9 cellular contexts compared by ENCODE assay signal in the genomic region with DNA sequence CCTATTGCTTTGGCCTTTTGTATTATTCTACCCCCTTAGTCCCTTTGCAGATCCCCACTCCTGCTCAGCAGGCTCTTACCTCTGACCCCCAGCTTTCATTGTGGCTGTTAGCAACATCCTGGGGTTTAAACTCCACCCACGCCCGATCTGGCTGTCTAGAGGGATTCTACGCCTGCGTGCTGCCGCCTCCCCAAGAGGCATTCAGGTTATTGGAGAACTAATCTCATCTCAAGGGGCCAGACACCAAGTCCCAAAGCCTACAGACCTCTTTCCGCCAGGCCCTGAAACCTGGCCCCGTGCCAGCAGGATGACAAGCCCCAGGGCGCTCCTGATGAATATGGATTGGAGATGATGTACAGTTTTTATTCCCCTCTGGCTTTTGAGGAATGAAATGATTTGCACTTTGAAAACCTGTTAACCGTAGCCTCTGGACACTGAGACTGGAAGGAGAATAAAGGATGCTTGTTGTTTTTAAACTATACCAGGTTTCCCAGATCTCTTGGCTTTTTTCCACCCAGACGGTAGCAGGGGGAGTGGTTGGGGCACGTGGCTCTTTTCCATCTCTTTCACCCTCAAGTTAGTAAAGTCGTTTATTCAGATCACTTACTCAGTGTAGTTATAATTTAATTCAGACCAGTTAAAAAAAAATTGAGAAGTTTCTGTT. TPM values are rescaled to one million over a fixed set of nuclear protein-coding genes. Genes with fewer than 3 reads are reported as not detected.
DNase-seq lines count a peak whose midpoint lies in the region; TF ChIP-seq lines count a peak whose summit lies in the region.
"Had no signal": no experiment of that assay in that cellular context is flagged by ENCODE, and none has a peak within 500 bp of the region (broad histone marks: within the 10 kb centered on the region; RNA-seq: fewer than 3 reads in every experiment).

No MANE protein-coding gene starts in this region.

- no peaks in the 10 kb centered on the region for H3K27me3 ChIP-seq in smooth muscle cell (ENCODE audit: low read depth)
- H3K27me3 ChIP-seq: breast epithelium had no signal

- CTCF ChIA-PET in RWPE1 (lab: Yijun Ruan, JAX), result interaction anchor here (0.7 kb wide), 1 partner anchor 15 kb away, joined by 4 read pairs; no protein-coding TSS in a partner anchor

- H3K4me1 ChIP-seq in smooth muscle cell (ENCODE audit: low read depth), result peaks cover 23% of the 10 kb centered on the region
- H3K4me1 ChIP-seq: breast epithelium had no signal

- peaks cover 55% of the 10 kb centered on the region for H3K36me3 Mint-ChIP-seq in T-helper 1 cell treated with Interleukin-12 subunit alpha and Interleukin-12 subunit beta and Interleukin-4 antibody, amounts not matched to agents 30 μg/mL and 1 μg/mL, for 36 hours (ENCODE audit: low read depth)

- H3K9me3 ChIP-seq in smooth muscle cell (replicated peaks; ENCODE audit: low read depth), result no peaks in the 10 kb centered on the region
- H3K9me3 ChIP-seq: breast epithelium had no signal

- peak overlapping the region; percentile 35 for H3K4me2 ChIP-seq in smooth muscle cell

- no peaks in the 10 kb centered on the region for H3K27me3 Mint-ChIP-seq in T-helper 1 cell treated with Interleukin-12 subunit alpha and Interleukin-12 subunit beta and Interleukin-4 antibody, amounts not matched to agents 30 μg/mL and 1 μg/mL, for 36 hours (ENCODE audit: low read depth)

- no peak overlapping the region for H3K4me3 ChIP-seq in smooth muscle cell
- H3K4me3 ChIP-seq: breast epithelium had no signal

- 14% methylated on average over 12 of the region's 12 CpGs for WGBS in smooth muscle cell (ENCODE audit: low lambda C conversion rate)

- TF ChIP-seq CTCF in smooth muscle cell (IDR thresholded peaks at IDR 0.05; ENCODE audit: borderline replicate concordance, insufficient read depth, poor library complexity, severe bottlenecking) (no peak), RWPE1 (conservative IDR thresholded peaks at IDR 0.05; ENCODE audit: low read depth) (no peak)

- no peaks in the 10 kb centered on the region for H3K9me3 Mint-ChIP-seq in T-helper 1 cell treated with Interleukin-12 subunit alpha and Interleukin-12 subunit beta and Interleukin-4 antibody, amounts not matched to agents 30 μg/mL and 1 μg/mL, for 36 hours

- POLR2A ChIA-PET in RWPE1 (lab: Yijun Ruan, JAX; ENCODE audit: low non-redundant PET), result no interaction called here

- H3F3A ChIP-seq in smooth muscle cell (ENCODE audit: low read depth), result no peaks in the 10 kb centered on the region

- no peaks in the 10 kb centered on the region for H4K20me1 ChIP-seq in smooth muscle cell (ENCODE audit: low read depth)

- no peaks in the 10 kb centered on the region for H3K79me2 ChIP-seq in smooth muscle cell (ENCODE audit: low read depth)

- H2AFZ ChIP-seq in smooth muscle cell (ENCODE audit: low read depth), result no peak overlapping the region

- H3K4me1 Mint-ChIP-seq in T-helper 1 cell treated with Interleukin-12 subunit alpha and Interleukin-12 subunit beta and Interleukin-4 antibody, amounts not matched to agents 30 μg/mL and 1 μg/mL, for 36 hours (ENCODE audit: low read depth), result peaks cover 15% of the 10 kb centered on the region

- H3K36me3 ChIP-seq in smooth muscle cell (ENCODE audit: low read depth), result no peaks in the 10 kb centered on the region
- H3K36me3 ChIP-seq: breast epithelium had no signal

- peak overlapping the region; percentile 19 for H3K27ac Mint-ChIP-seq in T-helper 1 cell treated with Interleukin-12 subunit alpha and Interleukin-12 subunit beta and Interleukin-4 antibody, amounts not matched to agents 30 μg/mL and 1 μg/mL, for 36 hours

- H3K27ac ChIP-seq in smooth muscle cell (ENCODE audit: low read depth) (peak overlapping the region; percentile 44), RWPE1 (no peak overlapping the region)

- H3K4me3 Mint-ChIP-seq in T-helper 1 cell treated with Interleukin-12 subunit alpha and Interleukin-12 subunit beta and Interleukin-4 antibody, amounts not matched to agents 30 μg/mL and 1 μg/mL, for 36 hours, result no peak overlapping the region

- no peak for DNase-seq in T-helper 1 cell
- DNase-seq in NCI-H446 treated with DMSO at 0.1 percent for 48 hours (lab: John Stamatoyannopoulos, UW), result peak; percentile 13
- peak; percentile 59 for DNase-seq in dermis blood vessel endothelial cell
- peak; percentile 16 for DNase-seq in smooth muscle cell (lab: John Stamatoyannopoulos, UW; ENCODE audit: unreplicated experiment)
- DNase-seq in Kasumi-1 (lab: John Stamatoyannopoulos, UW), result no peak
- DNase-seq in RWPE1 (ENCODE audit: low spot score), result no peak
- DNase-seq in activated effector memory CD4-positive, alpha-beta T cell treated with anti-CD3 and anti-CD28 coated beads, Interleukin-2, amount 50 U/mL, for 16 hours, result no peak

- H3K9ac ChIP-seq in smooth muscle cell (ENCODE audit: low read depth), result no peak overlapping the region

RNA-seq across cellular contexts. Expression of a gene that starts 14.5 kb away (rescaled TPM):
- 23.3 and 33.9 TPM in 2 replicates for total RNA-seq in dermis blood vessel endothelial cell
- 4.0 and 6.2 TPM in 2 replicates for total RNA-seq in smooth muscle cell
- polyA plus RNA-seq in smooth muscle cell, result 8.5 and 9.7 TPM in 2 replicates

RNA-seq across cellular contexts. Expression of a gene that starts 51.5 kb away (rescaled TPM):
- total RNA-seq in dermis blood vessel endothelial cell (0.33 and 0.51 TPM in 2 replicates), smooth muscle cell (1.3 and 2.6 TPM in 2 replicates)
- polyA plus RNA-seq in smooth muscle cell, result 1.6 and 3.3 TPM in 2 replicates

Comparison
In these comparisons a context has a peak if more than half of its experiments do, and no peak if none do; other contexts are left out.
1. DNase-seq: peak in NCI-H446 treated with DMSO at 0.1 percent for 48 hours (single experiment), dermis blood vessel endothelial cell (single experiment) and smooth muscle cell (single experiment); none in T-helper 1 cell (0 of 5), Kasumi-1 (0 of 2), RWPE1 (single experiment) and activated effector memory CD4-positive, alpha-beta T cell treated with anti-CD3 and anti-CD28 coated beads, Interleukin-2, amount 50 U/mL, for 16 hours (single experiment).